Comparison of ENCODE assay signal across 12 cellular contexts in the genomic region with DNA sequence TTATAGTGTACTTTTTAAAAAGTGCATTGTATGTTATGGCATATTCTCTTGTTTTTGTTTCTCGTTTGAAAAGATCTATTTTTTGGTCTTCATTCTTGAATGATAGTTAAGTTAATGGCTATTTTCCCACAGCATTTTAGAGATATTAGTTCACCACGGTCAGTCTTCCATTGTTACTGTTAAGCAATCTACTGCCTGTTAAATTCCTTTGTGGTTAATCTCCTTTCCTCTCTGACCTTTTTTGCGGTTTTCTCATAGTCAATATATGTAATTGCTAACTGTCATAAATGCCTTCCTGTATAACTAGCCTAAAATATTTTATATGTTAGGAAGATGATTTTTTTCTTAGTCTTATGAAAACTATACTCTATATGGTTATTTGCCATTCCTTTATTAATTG.
DNase-seq lines count a peak whose midpoint lies in the region; ATAC-seq, FAIRE-seq and TF ChIP-seq lines count a peak whose summit lies in the region.
"Had no signal": no experiment of that assay in that cellular context is flagged by ENCODE, and none has a peak within 500 bp of the region (broad histone marks: within the 10 kb centered on the region; RNA-seq: fewer than 3 reads in every experiment).

No MANE protein-coding gene starts in this region.

- H3K27ac ChIP-seq in RWPE2 (ENCODE audit: poor library complexity, severe bottlenecking) (peak overlapping the region; percentile 46), fibroblast of lung (ENCODE audit: insufficient read depth, low read length) (no peak overlapping the region)
- H3K27ac ChIP-seq: parathyroid adenoma had no signal

- H4K20me1 ChIP-seq in fibroblast of lung (ENCODE audit: control insufficient read depth, extremely low read depth, insufficient read depth, low read length): no peaks in the 10 kb centered on the region

- FAIRE-seq in urothelium cell line (lab: Jason Lieb, UNC): peak; percentile 68
- FAIRE-seq in GM12891 (lab: Jason Lieb, UNC): no peak
- FAIRE-seq: HepG2 had no signal

- H3K4me1 ChIP-seq in RWPE2 (ENCODE audit: insufficient read depth, poor library complexity, severe bottlenecking) (peaks cover 13% of the 10 kb centered on the region), fibroblast of lung (ENCODE audit: control insufficient read depth, extremely low read depth, insufficient read depth, low read length) (no peaks in the 10 kb centered on the region)
- H3K4me1 ChIP-seq: parathyroid adenoma had no signal

- no peak overlapping the region for H2AFZ ChIP-seq in fibroblast of lung (ENCODE audit: low read length)
- H2AFZ ChIP-seq: parathyroid adenoma had no signal

- no peaks in the 10 kb centered on the region for H3K27me3 ChIP-seq in RWPE2 (ENCODE audit: insufficient read depth, poor library complexity, severe bottlenecking)
- H3K27me3 ChIP-seq in fibroblast of lung (ENCODE audit: control insufficient read depth, insufficient read depth, low read length): no peaks in the 10 kb centered on the region

- peak overlapping the region; percentile 1 for H3K4me2 ChIP-seq in fibroblast of lung (ENCODE audit: extremely low read depth, insufficient read depth, low read length)

- TF ChIP-seq CTCF in RWPE2 (IDR thresholded peaks at IDR 0.05; ENCODE audit: poor library complexity, severe bottlenecking) (no peak), fibroblast of lung (conservative IDR thresholded peaks at IDR 0.05 in 1 of 2, IDR thresholded peaks at IDR 0.05 in 1 of 2; ENCODE audit: low read depth in 1 of 2, low read length in 2 of 2) (no peak)

- no peaks in the 10 kb centered on the region for H3K36me3 ChIP-seq in RWPE2 (ENCODE audit: low read depth)
- H3K36me3 ChIP-seq in fibroblast of lung (ENCODE audit: control insufficient read depth, insufficient read depth, low read length): no peaks in the 10 kb centered on the region

- H3K79me2 ChIP-seq in fibroblast of lung (ENCODE audit: control insufficient read depth, insufficient read depth, low read length): no peaks in the 10 kb centered on the region
- H3K79me2 ChIP-seq: parathyroid adenoma had no signal

- no peak overlapping the region for H3K9ac ChIP-seq in fibroblast of lung (ENCODE audit: insufficient read depth, low read length)
- H3K9ac ChIP-seq: parathyroid adenoma had no signal

- TF ChIP-seq POLR2A in GM12891 (IDR thresholded peaks at IDR 0.05; ENCODE audit: low read depth, low read length): no peak

- H3K4me3 ChIP-seq in RWPE2 (ENCODE audit: severe bottlenecking): no peak overlapping the region
- H3K4me3 ChIP-seq in fibroblast of lung (replicated peaks in 1 of 4; ENCODE audit: control extremely low read depth in 1 of 4, insufficient read depth in 1 of 4, low read depth in 3 of 4, low read length in 4 of 4): no peak overlapping the region
- H3K4me3 ChIP-seq: lung had no signal

- H3K9me3 ChIP-seq in RWPE2 (ENCODE audit: severe bottlenecking) (peaks cover 4% of the 10 kb centered on the region), fibroblast of lung (ENCODE audit: control insufficient read depth, insufficient read depth, low read depth, low read length) (no peaks in the 10 kb centered on the region)

- peak; percentile 93 for DNase-seq in HS-5 (ENCODE audit: low read depth)
- no peak for DNase-seq in RWPE2 (ENCODE audit: low spot score)
- peak; percentile 66 to 75 for DNase-seq in fibroblast of lung (ENCODE audit: low read depth in 2 of 2)
- DNase-seq in urothelium cell line (ENCODE audit: low spot score): peak; percentile 47
- DNase-seq in middle frontal gyrus (ENCODE audit: extremely low spot score, low spot score): no peak
- no peak for DNase-seq in GM12891 (ENCODE audit: insufficient read length, low spot score)
- DNase-seq: DMS153 had no signal

- ATAC-seq in RWPE2 (ENCODE audit: low read depth) (peak; percentile 100), GM19455 (IDR thresholded peaks at IDR 0.05; ENCODE audit: unreplicated experiment) (no peak)
- ATAC-seq: activated T-helper 17 cell treated with anti-CD3 and anti-CD28 coated beads, Interleukin-2, amount 50 U/mL, for 72 hours; HepG2 had no signal

TF ChIP-seq in GM12891, 5 proteins besides CTCF, POLR2A, EP300 and RAD21:
- TF ChIP-seq PAX5 (IDR thresholded peaks at IDR 0.05; ENCODE audit: insufficient read depth, low read length, severe bottlenecking): no peak
- TF ChIP-seq POLR2AphosphoS5 (IDR thresholded peaks at IDR 0.05; ENCODE audit: low read depth, low read length): no peak
- TF ChIP-seq TAF1 (IDR thresholded peaks at IDR 0.05; ENCODE audit: low read depth, low read length): no peak
- no peak for TF ChIP-seq POU2F2 (IDR thresholded peaks at IDR 0.05; ENCODE audit: low read depth, low read length)
- no peak for TF ChIP-seq SPI1 (IDR thresholded peaks at IDR 0.05; ENCODE audit: low read depth, low read length)

Comparison
In these comparisons a context has a peak if more than half of its experiments do, and no peak if none do; other contexts are left out.
1. DNase-seq: peak in HS-5 (single experiment), fibroblast of lung (2 of 2) and urothelium cell line (single experiment); none in RWPE2 (single experiment), middle frontal gyrus (single experiment) and GM12891 (single experiment).